16 cellular contexts compared by ENCODE assay signal in the genomic region with DNA sequence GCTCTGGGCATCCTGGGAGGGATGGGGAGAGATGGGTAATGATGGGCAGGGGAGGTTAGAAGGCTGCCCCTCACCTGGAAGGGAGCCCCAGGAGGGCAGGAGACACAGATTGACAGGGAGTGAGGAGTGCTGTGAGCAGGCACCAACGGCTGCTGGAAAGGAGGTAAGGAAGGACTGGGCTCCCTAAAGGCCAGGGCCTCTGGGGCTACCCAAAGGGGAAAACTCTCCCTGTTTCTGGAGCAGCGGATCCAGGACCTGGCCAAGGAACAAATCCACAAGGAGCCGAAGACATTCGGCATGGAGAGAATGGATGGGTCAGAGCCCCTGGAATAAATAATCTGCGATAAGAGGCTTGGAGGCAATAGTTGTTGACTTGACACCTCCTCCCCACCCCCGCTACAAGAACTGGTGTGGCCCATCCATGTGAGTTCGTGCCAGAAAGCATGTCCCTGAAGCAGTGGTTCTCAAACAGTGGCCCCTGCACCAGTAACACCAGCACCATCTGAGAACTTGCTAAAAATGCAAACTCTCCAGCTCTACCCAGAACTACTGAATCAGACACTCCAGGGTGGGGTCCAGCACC.
DNase-seq lines count a peak whose midpoint lies in the region; ATAC-seq, FAIRE-seq and TF ChIP-seq lines count a peak whose summit lies in the region.
"Had no signal": no experiment of that assay in that cellular context is flagged by ENCODE, and none has a peak within 500 bp of the region (broad histone marks: within the 10 kb centered on the region; RNA-seq: fewer than 3 reads in every experiment).

No MANE protein-coding gene starts in this region.

- CTCF ChIA-PET in IMR-90 (lab: Yijun Ruan, JAX) = no interaction called here

- H2BK15ac ChIP-seq in IMR-90 (ENCODE audit: low read depth, low read length) = peak overlapping the region; percentile 71; the same call in 2 of the 3 replicates

- H3K36me3 ChIP-seq in IMR-90 (ENCODE audit: control insufficient read depth, insufficient read depth, low read length) (peaks cover 3% of the 10 kb centered on the region), kidney (ENCODE audit: control insufficient read depth in 1 of 2, insufficient read depth in 2 of 2, low read length in 2 of 2) (no peaks in the 10 kb centered on the region)
- H3K36me3 ChIP-seq: BE2C had no signal

- no peak overlapping the region for H3K27ac Mint-ChIP-seq in type B pancreatic cell
- H3K27ac Mint-ChIP-seq: CD4-positive, alpha-beta memory T cell; IgD-negative memory B cell had no signal

- intact Hi-C loops in IMR-90 (cut with micrococcal nuclease) = no loop called here
- intact Hi-C loops in kidney (cut with DNase I) = no loop called here

- H4K20me1 ChIP-seq in IMR-90 (ENCODE audit: insufficient read depth, low read length) = no peaks in the 10 kb centered on the region

- no peak overlapping the region; the same call in 1 of the 2 replicates for H3K18ac ChIP-seq in IMR-90 (ENCODE audit: low read depth, low read length)

- peaks cover 22% of the 10 kb centered on the region for H3K4me1 Mint-ChIP-seq in type B pancreatic cell (ENCODE audit: unreplicated experiment)
- H3K4me1 Mint-ChIP-seq: CD4-positive, alpha-beta memory T cell had no signal

- peak overlapping the region; percentile 49 for H2BK120ac ChIP-seq in IMR-90 (ENCODE audit: low read depth, low read length)

- BruUV-seq in IMR-90 (replicated peaks; lab: Mats Ljungman, UMichigan) = no TSS peak

- DNase-seq in IMR-90 (no peak), coronary artery (ENCODE audit: low spot score) (peak; percentile 29), islet precursor cell (peak; percentile 24), type B pancreatic cell (ENCODE audit: extremely low spot score, unreplicated experiment) (peak; percentile 57), kidney (no peak), middle frontal gyrus (ENCODE audit: extremely low spot score, low spot score) (no peak)
- DNase-seq: BE2C; CD4-positive, alpha-beta memory T cell; DMS79 had no signal

- no peak for FAIRE-seq in kidney (lab: Jason Lieb, UNC)
- FAIRE-seq: A549, GM12878, GM19239 had no signal

- peaks cover 29% of the 10 kb centered on the region for H3K9me1 ChIP-seq in IMR-90 (ENCODE audit: insufficient read depth, low read length)

- H4K8ac ChIP-seq in IMR-90 (ENCODE audit: low read depth in 2 of 2, low read length in 2 of 2) = peak overlapping the region in 1 of 2 experiments; percentile 31; a peak in 1 of 4 replicates

- H3K27me3 ChIP-seq in IMR-90 (ENCODE audit: control insufficient read depth, insufficient read depth, low read length) = no peaks in the 10 kb centered on the region
- H3K27me3 ChIP-seq: BE2C had no signal

- no peak for TF ChIP-seq POLR2A in IMR-90 (IDR thresholded peaks at IDR 0.05; ENCODE audit: low read depth, low read length)

- H3K36me3 Mint-ChIP-seq in type B pancreatic cell = no peaks in the 10 kb centered on the region
- H3K36me3 Mint-ChIP-seq: CD4-positive, alpha-beta memory T cell; IgD-negative memory B cell had no signal

- H3K79me1 ChIP-seq in IMR-90 (ENCODE audit: low read depth in 1 of 2, low read length in 2 of 2) = peaks cover 24 to 52% of the 10 kb centered on the region in 2 experiments

- POLR2A ChIA-PET in IMR-90 (lab: Charles Lee; ENCODE audit: unreplicated experiment) = no interaction called here

- H3K4me1 ChIP-seq in IMR-90 (ENCODE audit: control insufficient read depth, insufficient read depth, low read length) = peaks cover 23% of the 10 kb centered on the region
- H3K4me1 ChIP-seq in kidney (ENCODE audit: control insufficient read depth in 1 of 2, insufficient read depth in 1 of 2, low read depth in 1 of 2, low read length in 2 of 2) = no peaks in the 10 kb centered on the region
- H3K4me1 ChIP-seq: A549, BE2C had no signal

- no peak overlapping the region for H3K23ac ChIP-seq in IMR-90 (ENCODE audit: low read depth, low read length)

- no peak overlapping the region for H3K14ac ChIP-seq in IMR-90 (replicated peaks; ENCODE audit: low read depth, low read length)

- peak overlapping the region; percentile 44 for H3K4ac ChIP-seq in IMR-90 (ENCODE audit: low read depth, low read length)

- 0 out of 2 replicates have a peak overlapping the region, but pooled peaks have one; percentile 50 for H2AK5ac ChIP-seq in IMR-90 (ENCODE audit: low read depth, low read length)

- no peak overlapping the region for H2AK9ac ChIP-seq in IMR-90 (replicated peaks; ENCODE audit: low read depth, low read length, poor library complexity)

- peaks cover 10% of the 10 kb centered on the region for H3K27me3 Mint-ChIP-seq in type B pancreatic cell

- TF ChIP-seq CTCF in IMR-90 (conservative IDR thresholded peaks at IDR 0.05; ENCODE audit: low read depth, low read length) (no peak), coronary artery (IDR thresholded peaks at IDR 0.05) (no peak), type B pancreatic cell (conservative IDR thresholded peaks at IDR 0.05) (no peak), kidney (IDR thresholded peaks at IDR 0.05; ENCODE audit: borderline replicate concordance, extremely low read depth, insufficient read depth) (no peak)

- H3K9me3 ChIP-seq in IMR-90 (ENCODE audit: control insufficient read depth, insufficient read depth, low read length) = no peaks in the 10 kb centered on the region
- H3K9me3 ChIP-seq in kidney (ENCODE audit: control insufficient read depth in 1 of 2, low read length in 2 of 2) = no peaks in the 10 kb centered on the region
- H3K9me3 ChIP-seq: A549, BE2C had no signal

- H3K56ac ChIP-seq in IMR-90 (ENCODE audit: extremely low read depth, insufficient read depth, low read length) = no peak overlapping the region

- H3K9me3 Mint-ChIP-seq in type B pancreatic cell = peaks cover 6% of the 10 kb centered on the region
- H3K9me3 Mint-ChIP-seq: IgD-negative memory B cell had no signal

- peak overlapping the region; percentile 18 for H2BK20ac ChIP-seq in IMR-90 (ENCODE audit: low read depth, low read length)

- ATAC-seq in IMR-90 (ENCODE audit: low read depth) (no peak), GM18502 (IDR thresholded peaks at IDR 0.05; ENCODE audit: poor library complexity, unreplicated experiment) (no peak)
- ATAC-seq: A549, GM12878, HCT116 had no signal

- in situ Hi-C loops in IMR-90 (cut with MboI; ENCODE audit: low sequenced_read_pairs) = no loop called here

- H4K91ac ChIP-seq in IMR-90 (ENCODE audit: insufficient read depth, low read depth, low read length) = no peak overlapping the region; the same call in 1 of the 2 replicates

- H3K27ac ChIP-seq in IMR-90 (ENCODE audit: insufficient read depth, low read length) (no peak overlapping the region), coronary artery (no peak overlapping the region), kidney (ENCODE audit: low read depth in 2 of 2, low read length in 2 of 2) (no peak overlapping the region)
- H3K27ac ChIP-seq: A549, C4-2B had no signal

- H4K5ac ChIP-seq in IMR-90 (ENCODE audit: low read depth, low read length) = no peak overlapping the region

- H3K4me2 ChIP-seq in IMR-90 (ENCODE audit: low read depth, low read length) = no peak overlapping the region
- H3K4me2 ChIP-seq: A549 had no signal

- no peak for TF ChIP-seq RAD21 in IMR-90 (IDR thresholded peaks at IDR 0.05; ENCODE audit: low read length)

- dilution Hi-C loops in IMR-90 (cut with HindIII; ENCODE audit: low sequenced_read_pairs, unreplicated experiment) = no loop called here

- no peak overlapping the region for H2AFZ ChIP-seq in IMR-90 (replicated peaks; ENCODE audit: low read length, poor library complexity)

- H3K4me3 Mint-ChIP-seq in type B pancreatic cell = no peak overlapping the region
- H3K4me3 Mint-ChIP-seq: CD4-positive, alpha-beta memory T cell had no signal

- H3K4me3 ChIP-seq in IMR-90 (ENCODE audit: insufficient read depth, low read depth, low read length) = no peak overlapping the region
- no peak overlapping the region for H3K4me3 ChIP-seq in coronary artery
- H3K4me3 ChIP-seq in kidney (ENCODE audit: low read length in 2 of 2) = no peak overlapping the region
- H3K4me3 ChIP-seq: A549, GM12878 had no signal

- WGBS in IMR-90 (ENCODE audit: extremely low coverage in 2 of 2, insufficient read length in 1 of 2), 2 experiments = 73% methylated on average over 3 of the region's 7 CpGs; no CpG with 5 or more reads in 1 of the 2 experiments

- no peak overlapping the region for H3K9ac ChIP-seq in IMR-90 (ENCODE audit: low read depth, low read length)
- no peak overlapping the region for H3K9ac ChIP-seq in kidney (ENCODE audit: low read length in 2 of 2)

- peak overlapping the region; percentile 21 for H2BK5ac ChIP-seq in IMR-90 (ENCODE audit: low read depth, low read length, poor library complexity, severe bottlenecking)

TF ChIP-seq in IMR-90, 13 proteins besides CTCF, POLR2A, EP300 and RAD21 (continues in another document):
- TF ChIP-seq BHLHE40 (IDR thresholded peaks at IDR 0.05; ENCODE audit: low read depth, low read length) = no peak
- no peak for TF ChIP-seq NFE2L2 (IDR thresholded peaks at IDR 0.05; ENCODE audit: low read depth, low read length)
- no peak for TF ChIP-seq CEBPB (IDR thresholded peaks at IDR 0.05; ENCODE audit: low read depth, low read length)
- TF ChIP-seq MAFK (IDR thresholded peaks at IDR 0.05; ENCODE audit: low read depth, low read length) = no peak
- TF ChIP-seq MXI1 (IDR thresholded peaks at IDR 0.05; ENCODE audit: borderline replicate concordance, low read depth, low read length) = no peak
- no peak for TF ChIP-seq USF2 (IDR thresholded peaks at IDR 0.05; ENCODE audit: low read depth, low read length)
- no peak for TF ChIP-seq CHD1 (IDR thresholded peaks at IDR 0.05; ENCODE audit: low read depth, low read length)
- TF ChIP-seq MAZ (IDR thresholded peaks at IDR 0.05; ENCODE audit: borderline replicate concordance, low read depth, low read length) = no peak
- TF ChIP-seq ELK1 (IDR thresholded peaks at IDR 0.05; ENCODE audit: borderline replicate concordance, low read depth, low read length) = no peak
- no peak for TF ChIP-seq RFX5 (IDR thresholded peaks at IDR 0.05; ENCODE audit: low read depth, low read length)
- no peak for TF ChIP-seq FOS (IDR thresholded peaks at IDR 0.05; ENCODE audit: low read depth, low read length)

Comparison
In these comparisons a context has a peak if more than half of its experiments do, and no peak if none do; other contexts are left out.
1. DNase-seq: peak in coronary artery (single experiment), islet precursor cell (single experiment) and type B pancreatic cell (single experiment); none in IMR-90 (single experiment), kidney (single experiment) and middle frontal gyrus (single experiment).